9 cellular contexts compared by ENCODE assay signal in the genomic region with DNA sequence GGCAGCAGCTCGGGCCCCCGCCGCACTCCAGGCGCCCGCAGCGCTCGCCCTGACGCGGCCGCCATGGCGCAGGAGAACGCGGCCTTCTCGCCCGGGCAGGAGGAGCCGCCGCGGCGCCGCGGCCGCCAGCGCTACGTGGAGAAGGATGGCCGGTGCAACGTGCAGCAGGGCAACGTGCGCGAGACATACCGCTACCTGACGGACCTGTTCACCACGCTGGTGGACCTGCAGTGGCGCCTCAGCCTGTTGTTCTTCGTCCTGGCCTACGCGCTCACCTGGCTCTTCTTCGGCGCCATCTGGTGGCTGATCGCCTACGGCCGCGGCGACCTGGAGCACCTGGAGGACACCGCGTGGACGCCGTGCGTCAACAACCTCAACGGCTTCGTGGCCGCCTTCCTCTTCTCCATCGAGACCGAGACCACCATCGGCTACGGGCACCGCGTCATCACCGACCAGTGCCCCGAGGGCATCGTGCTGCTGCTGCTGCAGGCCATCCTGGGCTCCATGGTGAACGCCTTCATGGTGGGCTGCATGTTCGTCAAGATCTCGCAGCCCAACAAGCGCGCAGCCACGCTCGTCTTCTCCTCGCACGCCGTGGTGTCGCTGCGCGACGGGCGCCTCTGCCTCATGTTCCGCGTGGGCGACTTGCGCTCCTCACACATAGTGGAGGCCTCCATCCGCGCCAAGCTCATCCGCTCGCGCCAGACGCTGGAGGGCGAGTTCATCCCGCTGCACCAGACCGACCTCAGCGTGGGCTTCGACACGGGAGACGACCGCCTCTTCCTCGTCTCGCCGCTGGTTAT. TPM values are rescaled to one million over a fixed set of nuclear protein-coding genes. Genes with fewer than 3 reads are reported as not detected.
A peak's percentile ranks its signal among the peaks of the same experiment; 100 is the strongest.
DNase-seq lines count a peak whose midpoint lies in the region; ATAC-seq lines count a peak whose summit lies in the region.
"Had no signal": no experiment of that assay in that cellular context is flagged by ENCODE, and none has a peak within 500 bp of the region (broad histone marks: within the 10 kb centered on the region; RNA-seq: fewer than 3 reads in every experiment).

No MANE protein-coding gene starts in this region.

- DNase-seq in NCI-H1436 (lab: John Stamatoyannopoulos, UW) (peak; percentile 71), NCI-H1436 treated with DMSO at 0.1 percent for 48 hours (lab: John Stamatoyannopoulos, UW) (no peak), NCI-H146 (lab: John Stamatoyannopoulos, UW) (peak; percentile 82), ecto neural progenitor cell (ENCODE audit: low spot score) (peak; percentile 78), mesenchymal stem cell (peak; percentile 33)
- peak; percentile 83 for DNase-seq in activated CD4-positive, alpha-beta memory T cell treated with anti-CD3 and anti-CD28 coated beads for 36 hours
- peak; percentile 40 to 47 for DNase-seq in stimulated activated CD8-positive, alpha-beta memory T cell treated with anti-CD3 and anti-CD28 coated beads, Interleukin-4, amount 100 ng/mL, for 1 hour (ENCODE audit: low read depth in 2 of 2, low spot score in 1 of 2)

- CTCF ChIA-PET in activated CD4-positive, alpha-beta memory T cell treated with anti-CD3 and anti-CD28 coated beads for 36 hours (lab: Charles Lee): interaction anchor here (1.0 to 21.5 kb wide), 10 partner anchors 12 to 293 kb away, joined by 3 to 615 read pairs (median 16); a partner anchor contains a TSS

- H3K4me1 ChIP-seq in mesenchymal stem cell (ENCODE audit: control insufficient read depth, insufficient read depth, low read depth, low read length): peaks cover 7% of the 10 kb centered on the region

- no peak overlapping the region for H3K27ac ChIP-seq in mesenchymal stem cell (ENCODE audit: low read length, poor library complexity, severe bottlenecking)
- H3K27ac ChIP-seq: BLaER1 treated with 17β-estradiol and CSF1 and Interleukin-3, amounts not matched to agents 10 nM and 100 nM had no signal

- no peak overlapping the region for H3K18ac ChIP-seq in mesenchymal stem cell (ENCODE audit: low read depth in 1 of 2, low read length in 2 of 2)

- H3K14ac ChIP-seq in mesenchymal stem cell (ENCODE audit: low read length in 2 of 2): peak overlapping the region in 1 of 2 experiments; percentile 36

- no peak overlapping the region for H3K4me2 ChIP-seq in mesenchymal stem cell (ENCODE audit: low read length, poor library complexity, severe bottlenecking)
- H3K4me2 ChIP-seq: BLaER1 treated with 17β-estradiol and CSF1 and Interleukin-3, amounts not matched to agents 10 nM and 100 nM had no signal

- no peak overlapping the region for H2BK5ac ChIP-seq in mesenchymal stem cell (ENCODE audit: low read depth, low read length, poor library complexity, severe bottlenecking)

- H4K8ac ChIP-seq in mesenchymal stem cell (ENCODE audit: low read length): no peak overlapping the region

- H3K79me1 ChIP-seq in mesenchymal stem cell (replicated peaks; ENCODE audit: low read length, poor library complexity, severe bottlenecking): no peaks in the 10 kb centered on the region

- peak overlapping the region in 1 of 2 experiments; percentile 70 for H3K4me3 ChIP-seq in mesenchymal stem cell (ENCODE audit: insufficient read depth in 1 of 2, low read depth in 1 of 2, low read length in 2 of 2)
- H3K4me3 ChIP-seq: BLaER1 treated with 17β-estradiol and CSF1 and Interleukin-3, amounts not matched to agents 10 nM and 100 nM had no signal

- H2AFZ ChIP-seq in mesenchymal stem cell (ENCODE audit: low read depth, low read length): peak overlapping the region; percentile 72

- H3K4me1 Mint-ChIP-seq in activated CD4-positive, alpha-beta memory T cell treated with anti-CD3 and anti-CD28 coated beads for 36 hours (ENCODE audit: low read depth): peaks cover 24% of the 10 kb centered on the region

- no peak overlapping the region for H3K9ac ChIP-seq in mesenchymal stem cell (ENCODE audit: low read length)
- H3K9ac ChIP-seq: BLaER1 treated with 17β-estradiol and CSF1 and Interleukin-3, amounts not matched to agents 10 nM and 100 nM had no signal

- H2BK12ac ChIP-seq in mesenchymal stem cell (ENCODE audit: low read length in 2 of 2): no peak overlapping the region

- peaks cover 4% of the 10 kb centered on the region for H3K36me3 Mint-ChIP-seq in activated CD4-positive, alpha-beta memory T cell treated with anti-CD3 and anti-CD28 coated beads for 36 hours

- H4K91ac ChIP-seq in mesenchymal stem cell (ENCODE audit: low read length): no peak overlapping the region

- H3K27ac Mint-ChIP-seq in activated CD4-positive, alpha-beta memory T cell treated with anti-CD3 and anti-CD28 coated beads for 36 hours: no peak overlapping the region

- WGBS in mesenchymal stem cell: 39% methylated on average over 94 of the region's 96 CpGs

- no peak overlapping the region for H2AK5ac ChIP-seq in mesenchymal stem cell (ENCODE audit: low read length, severe bottlenecking)

- no peak overlapping the region for H3K23ac ChIP-seq in mesenchymal stem cell (ENCODE audit: low read length in 2 of 2)

- H3K9me3 Mint-ChIP-seq in activated CD4-positive, alpha-beta memory T cell treated with anti-CD3 and anti-CD28 coated beads for 36 hours: no peaks in the 10 kb centered on the region

- peak overlapping the region; percentile 47 for H3K4me3 Mint-ChIP-seq in activated CD4-positive, alpha-beta memory T cell treated with anti-CD3 and anti-CD28 coated beads for 36 hours

- no peak overlapping the region for H2BK15ac ChIP-seq in mesenchymal stem cell (ENCODE audit: low read depth, poor library complexity, severe bottlenecking)

- H3K36me3 ChIP-seq in mesenchymal stem cell (ENCODE audit: control insufficient read depth in 1 of 2, insufficient read depth in 2 of 2, low read depth in 1 of 2, low read length in 2 of 2): peaks cover 0 to 17% of the 10 kb centered on the region in 2 experiments

- no peak overlapping the region for H3K4ac ChIP-seq in mesenchymal stem cell (ENCODE audit: low read depth in 1 of 2, low read length in 2 of 2)

- intact Hi-C loops in activated CD4-positive, alpha-beta memory T cell treated with anti-CD3 and anti-CD28 coated beads for 36 hours (cut with micrococcal nuclease): loop anchor here (5.0 kb wide), 1 partner anchor 52 kb away; a partner anchor contains a TSS

- no peaks in the 10 kb centered on the region for H3K9me3 ChIP-seq in mesenchymal stem cell (ENCODE audit: control insufficient read depth, low read length)

- peaks cover 36% of the 10 kb centered on the region for H3K27me3 Mint-ChIP-seq in activated CD4-positive, alpha-beta memory T cell treated with anti-CD3 and anti-CD28 coated beads for 36 hours

- no peak overlapping the region for H2BK120ac ChIP-seq in mesenchymal stem cell (ENCODE audit: low read depth, low read length)

- ATAC-seq in HG03469 (IDR thresholded peaks at IDR 0.05; ENCODE audit: unreplicated experiment): no peak

- POLR2A ChIA-PET in activated CD4-positive, alpha-beta memory T cell treated with anti-CD3 and anti-CD28 coated beads for 36 hours (lab: Charles Lee): no interaction called here

- H3K27me3 ChIP-seq in mesenchymal stem cell (ENCODE audit: control insufficient read depth in 1 of 2, insufficient read depth in 1 of 2, low read length in 2 of 2): peaks cover 48 to 54% of the 10 kb centered on the region in 2 experiments
- H3K27me3 ChIP-seq: BLaER1 treated with 17β-estradiol and CSF1 and Interleukin-3, amounts not matched to agents 10 nM and 100 nM had no signal

RNA-seq across cellular contexts. Expression of a gene that starts 2.8 kb away (rescaled TPM):
- not detected for total RNA-seq in activated CD4-positive, alpha-beta memory T cell treated with anti-CD3 and anti-CD28 coated beads for 36 hours
- not detected for polyA plus RNA-seq in mesenchymal stem cell (2013, experiment 1 of 2)
- not detected for polyA plus RNA-seq in mesenchymal stem cell (2013, experiment 2 of 2)

RNA-seq across cellular contexts. Expression of a gene that starts 14.2 kb away (rescaled TPM):
- total RNA-seq in activated CD4-positive, alpha-beta memory T cell treated with anti-CD3 and anti-CD28 coated beads for 36 hours: not detected
- not detected for polyA plus RNA-seq in mesenchymal stem cell (2013, experiment 1 of 2)
- polyA plus RNA-seq in mesenchymal stem cell (2013, experiment 2 of 2): not detected

RNA-seq across cellular contexts. Expression of a gene that starts 14.2 kb away (rescaled TPM):
- 10 to 100 TPM; 31.2 to 34.5 TPM for total RNA-seq in activated CD4-positive, alpha-beta memory T cell treated with anti-CD3 and anti-CD28 coated beads for 36 hours
- polyA plus RNA-seq in mesenchymal stem cell (2013, experiment 1 of 2): 10.7 TPM
- polyA plus RNA-seq in mesenchymal stem cell (2013, experiment 2 of 2): 10.8 TPM

RNA-seq across cellular contexts. Expression of a gene that starts 31.4 kb away (rescaled TPM):
- not detected for total RNA-seq in activated CD4-positive, alpha-beta memory T cell treated with anti-CD3 and anti-CD28 coated beads for 36 hours
- polyA plus RNA-seq in mesenchymal stem cell (2013, experiment 1 of 2): 0.07 TPM
- 0.05 TPM for polyA plus RNA-seq in mesenchymal stem cell (2013, experiment 2 of 2)

RNA-seq across cellular contexts. Expression of a gene that starts 52.4 kb away (rescaled TPM):
- 1 to 10 TPM; 4.4 to 4.7 TPM for total RNA-seq in activated CD4-positive, alpha-beta memory T cell treated with anti-CD3 and anti-CD28 coated beads for 36 hours
- polyA plus RNA-seq in mesenchymal stem cell (2013, experiment 1 of 2): 6.0 TPM
- polyA plus RNA-seq in mesenchymal stem cell (2013, experiment 2 of 2): 6.0 TPM
